Comparison of ENCODE assay signal across 9 cellular contexts in the genomic region with DNA sequence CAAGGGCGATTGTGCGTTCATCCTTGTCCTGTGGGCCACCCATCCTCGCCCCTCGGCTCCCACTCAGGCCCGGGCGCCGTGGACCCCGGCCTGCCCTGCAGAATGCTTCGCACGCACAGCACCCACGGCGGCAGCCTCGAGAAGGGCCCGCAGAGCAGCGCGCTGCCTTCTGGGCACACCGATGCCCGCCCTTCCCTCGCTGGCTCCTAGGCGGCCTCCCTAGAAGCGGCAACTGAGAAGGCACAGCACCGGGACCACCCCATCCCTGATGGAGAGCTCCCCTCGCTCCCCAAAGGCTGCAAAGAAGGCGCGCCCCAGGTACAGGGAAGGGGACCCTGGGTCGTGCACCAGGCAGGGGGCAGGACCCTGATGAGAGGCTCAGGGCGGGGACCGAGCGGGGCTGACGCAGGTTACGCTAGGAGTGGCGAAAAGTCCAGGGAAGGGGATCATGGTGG.
A peak's percentile ranks its signal among the peaks of the same experiment; 100 is the strongest.
DNase-seq lines count a peak whose midpoint lies in the region; ATAC-seq and FAIRE-seq lines count a peak whose summit lies in the region.
"Had no signal": no experiment of that assay in that cellular context is flagged by ENCODE, and none has a peak within 500 bp of the region (broad histone marks: within the 10 kb centered on the region; RNA-seq: fewer than 3 reads in every experiment).

No MANE protein-coding gene starts in this region.

- peak overlapping the region; percentile 92 for H3K4me3 Mint-ChIP-seq in activated naive CD4-positive, alpha-beta T cell treated with anti-CD3 and anti-CD28 coated beads, Interleukin-2, amount 50 U/mL, for 24 hours

- H3K4me1 Mint-ChIP-seq in activated naive CD4-positive, alpha-beta T cell treated with anti-CD3 and anti-CD28 coated beads, Interleukin-2, amount 50 U/mL, for 24 hours = peaks cover 72% of the 10 kb centered on the region

- H3K27ac Mint-ChIP-seq in activated naive CD4-positive, alpha-beta T cell treated with anti-CD3 and anti-CD28 coated beads, Interleukin-2, amount 50 U/mL, for 24 hours = peak overlapping the region; percentile 87

- H3K27me3 Mint-ChIP-seq in activated naive CD4-positive, alpha-beta T cell treated with anti-CD3 and anti-CD28 coated beads, Interleukin-2, amount 50 U/mL, for 24 hours = no peaks in the 10 kb centered on the region

- H3K9me3 Mint-ChIP-seq in activated naive CD4-positive, alpha-beta T cell treated with anti-CD3 and anti-CD28 coated beads, Interleukin-2, amount 50 U/mL, for 24 hours = no peaks in the 10 kb centered on the region

- no peak for ATAC-seq in HG02798 (IDR thresholded peaks at IDR 0.05; ENCODE audit: poor library complexity, unreplicated experiment)
- ATAC-seq in HG02588 (IDR thresholded peaks at IDR 0.05; ENCODE audit: unreplicated experiment) = no peak

- FAIRE-seq in GM19239 (lab: Jason Lieb, UNC) = no peak
- FAIRE-seq: colon had no signal

- H3K36me3 Mint-ChIP-seq in activated naive CD4-positive, alpha-beta T cell treated with anti-CD3 and anti-CD28 coated beads, Interleukin-2, amount 50 U/mL, for 24 hours = peaks cover 1% of the 10 kb centered on the region

- peak; percentile 35 for DNase-seq in stimulated activated CD4-positive, alpha-beta T cell treated with anti-CD3 and anti-CD28 coated beads, Interleukin-15, amount 100 ng/mL, for 24 hours
- DNase-seq in stimulated activated CD4-positive, alpha-beta T cell treated with anti-CD3 and anti-CD28 coated beads, Interleukin-12 subunit alpha, Interleukin-12 subunit beta, amount 100 ng/mL, for 4 hours = no peak
- DNase-seq in iPS-NIHi11 (ENCODE audit: low spot score) = peak; percentile 37
- DNase-seq in stimulated activated naive CD4-positive, alpha-beta T cell treated with Interleukin-2 at 50 U/mL for 16 hours (lab: John Stamatoyannopoulos, UW) = peak; percentile 10
- DNase-seq in GM19239 (ENCODE audit: insufficient read length, low spot score) = no peak

Comparison
In these comparisons a context has a peak if more than half of its experiments do, and no peak if none do; other contexts are left out.
1. DNase-seq: peak in stimulated activated CD4-positive, alpha-beta T cell treated with anti-CD3 and anti-CD28 coated beads, Interleukin-15, amount 100 ng/mL, for 24 hours (single experiment), iPS-NIHi11 (single experiment) and stimulated activated naive CD4-positive, alpha-beta T cell treated with Interleukin-2 at 50 U/mL for 16 hours (single experiment); none in stimulated activated CD4-positive, alpha-beta T cell treated with anti-CD3 and anti-CD28 coated beads, Interleukin-12 subunit alpha, Interleukin-12 subunit beta, amount 100 ng/mL, for 4 hours (single experiment) and GM19239 (single experiment).